ENCODE assay signal across 21 cellular contexts in genomic region chr2:184543832-184544231, GRCh38. TPM values are rescaled to one million over a fixed set of nuclear protein-coding genes. Genes with fewer than 3 reads are reported as not detected.
DNase-seq lines count a peak whose midpoint lies in the region; ATAC-seq, FAIRE-seq and TF ChIP-seq lines count a peak whose summit lies in the region.
"Had no signal": no experiment of that assay in that cellular context is flagged by ENCODE, and none has a peak within 500 bp of the region (broad histone marks: within the 10 kb centered on the region; RNA-seq: fewer than 3 reads in every experiment).

No MANE protein-coding gene starts in this region.

- H3K27me3 ChIP-seq in MM.1S (replicated peaks; ENCODE audit: insufficient read depth, low read length), result no peaks in the 10 kb centered on the region

- H3K9ac ChIP-seq in MM.1S (ENCODE audit: low read length), result no peak overlapping the region

- CTCF ChIA-PET in activated naive CD4-positive, alpha-beta T cell treated with anti-CD3 and anti-CD28 coated beads for 36 hours (lab: Charles Lee), result no interaction called here

- TF ChIP-seq POLR2A in H54 (IDR thresholded peaks at IDR 0.05; ENCODE audit: low read depth, low read length), result no peak

- ATAC-seq in naive thymus-derived CD8-positive, alpha-beta T cell, result no peak
- ATAC-seq: A549, GM23338, HepG2 had no signal

- H3K79me2 ChIP-seq in MM.1S (ENCODE audit: low read length), result no peaks in the 10 kb centered on the region

- H3F3A ChIP-seq in MM.1S (ENCODE audit: insufficient read depth, low read length), result no peaks in the 10 kb centered on the region

- H4K20me1 ChIP-seq in MM.1S (ENCODE audit: insufficient read depth, low read length), result no peaks in the 10 kb centered on the region

- H3K36me3 Mint-ChIP-seq in naive thymus-derived CD8-positive, alpha-beta T cell, result no peaks in the 10 kb centered on the region
- no peaks in the 10 kb centered on the region for H3K36me3 Mint-ChIP-seq in activated naive CD4-positive, alpha-beta T cell treated with anti-CD3 and anti-CD28 coated beads for 36 hours (ENCODE audit: low read depth)

- no peak overlapping the region for H3K27ac Mint-ChIP-seq in naive thymus-derived CD8-positive, alpha-beta T cell
- no peak overlapping the region for H3K27ac Mint-ChIP-seq in activated naive CD4-positive, alpha-beta T cell treated with anti-CD3 and anti-CD28 coated beads for 36 hours
- H3K27ac Mint-ChIP-seq: CD4-positive, alpha-beta T cell; GM23338; IgD-negative memory B cell had no signal

- no peak overlapping the region for H3K27ac ChIP-seq in MM.1S (ENCODE audit: low read length)
- H3K27ac ChIP-seq: A549, C4-2B had no signal

- no peak overlapping the region for H3K4me3 Mint-ChIP-seq in naive thymus-derived CD8-positive, alpha-beta T cell
- no peak overlapping the region for H3K4me3 Mint-ChIP-seq in activated naive CD4-positive, alpha-beta T cell treated with anti-CD3 and anti-CD28 coated beads for 36 hours
- H3K4me3 Mint-ChIP-seq: CD4-positive, alpha-beta T cell; GM23338; IgD-negative memory B cell had no signal

- H3K9me2 ChIP-seq in MM.1S (replicated peaks; ENCODE audit: insufficient read depth, low read length), result no peaks in the 10 kb centered on the region

- H3K4me3 ChIP-seq in MM.1S (ENCODE audit: low read length), result no peak overlapping the region
- H3K4me3 ChIP-seq: A549, GM23338 had no signal

- no peaks in the 10 kb centered on the region for H3K9me3 ChIP-seq in MM.1S (replicated peaks; ENCODE audit: insufficient read depth, low read length)
- H3K9me3 ChIP-seq: A549, Caco-2 had no signal

- H3K4me2 ChIP-seq in MM.1S (ENCODE audit: low read depth, low read length), result peak overlapping the region; percentile 38
- H3K4me2 ChIP-seq: A549, GM23338 had no signal

- H3K27me3 Mint-ChIP-seq in naive thymus-derived CD8-positive, alpha-beta T cell, result no peaks in the 10 kb centered on the region
- no peaks in the 10 kb centered on the region for H3K27me3 Mint-ChIP-seq in activated naive CD4-positive, alpha-beta T cell treated with anti-CD3 and anti-CD28 coated beads for 36 hours (ENCODE audit: low read depth)
- H3K27me3 Mint-ChIP-seq: CD4-positive, alpha-beta T cell; IgD-negative memory B cell had no signal

- POLR2A ChIA-PET in naive thymus-derived CD8-positive, alpha-beta T cell (lab: Charles Lee), result no interaction called here

- H3K36me3 ChIP-seq in MM.1S (replicated peaks; ENCODE audit: insufficient read depth, low read length), result no peaks in the 10 kb centered on the region

- no peaks in the 10 kb centered on the region for H3K4me1 Mint-ChIP-seq in naive thymus-derived CD8-positive, alpha-beta T cell
- H3K4me1 Mint-ChIP-seq in activated naive CD4-positive, alpha-beta T cell treated with anti-CD3 and anti-CD28 coated beads for 36 hours (ENCODE audit: low read depth), result no peaks in the 10 kb centered on the region
- H3K4me1 Mint-ChIP-seq: GM23338 had no signal

- peaks cover 8% of the 10 kb centered on the region for H3K4me1 ChIP-seq in MM.1S (ENCODE audit: low read length)
- H3K4me1 ChIP-seq: A549, Caco-2 had no signal

- intact Hi-C loops in posterior vena cava (cut with DNase I), result no loop called here
- intact Hi-C loops in activated naive CD4-positive, alpha-beta T cell treated with anti-CD3 and anti-CD28 coated beads for 36 hours (cut with micrococcal nuclease), result no loop called here

- H3K9me3 Mint-ChIP-seq in naive thymus-derived CD8-positive, alpha-beta T cell, result peaks cover 0 to 9% (median 2%) of the 10 kb centered on the region in 9 donors
- peaks cover 4% of the 10 kb centered on the region for H3K9me3 Mint-ChIP-seq in activated naive CD4-positive, alpha-beta T cell treated with anti-CD3 and anti-CD28 coated beads for 36 hours
- H3K9me3 Mint-ChIP-seq: CD4-positive, alpha-beta T cell had no signal

- peak; percentile 61 for FAIRE-seq in H54 (lab: Jason Lieb, UNC)
- FAIRE-seq: A549, GM19239, HepG2 had no signal

- peak overlapping the region; percentile 47; the same call in 1 of the 2 replicates for H2AFZ ChIP-seq in MM.1S (ENCODE audit: low read length)
- H2AFZ ChIP-seq: GM23338 had no signal

- TF ChIP-seq CTCF in MM.1S (IDR thresholded peaks at IDR 0.05; ENCODE audit: low read length), result no peak

- no peak for DNase-seq in H54 (ENCODE audit: insufficient read length, low spot score)
- peak; percentile 38 for DNase-seq in MM.1S
- DNase-seq in OCI-M1 (lab: John Stamatoyannopoulos, UW), result peak; percentile 40
- DNase-seq in naive thymus-derived CD8-positive, alpha-beta T cell, result no peak
- DNase-seq in SKM-1 (lab: John Stamatoyannopoulos, UW; ENCODE audit: unreplicated experiment), result no peak
- no peak for DNase-seq in posterior vena cava (ENCODE audit: low spot score)
- DNase-seq in activated naive CD4-positive, alpha-beta T cell treated with anti-CD3 and anti-CD28 coated beads for 36 hours, result no peak
- DNase-seq: AML-193; Caco-2; CD4-positive, alpha-beta T cell; DMS153; DMS79 treated with DMSO at 0.1 percent for 48 hours; GF-D8; H7; KBM-7 had no signal

RNA-seq across cellular contexts. Expression of gene ZNF804A, which starts 54.5 kb away (rescaled TPM):
- not detected for total RNA-seq in naive thymus-derived CD8-positive, alpha-beta T cell
- not detected for polyA plus RNA-seq in naive thymus-derived CD8-positive, alpha-beta T cell
- 1 to 10 TPM in 1 of 2 donors, under 1 TPM in 1; 0.76 to 1.2 TPM for total RNA-seq in posterior vena cava
- not detected for total RNA-seq in activated naive CD4-positive, alpha-beta T cell treated with anti-CD3 and anti-CD28 coated beads for 36 hours
- total RNA-seq: Caco-2; CD4-positive, alpha-beta T cell; GM23338 had no signal
- polyA plus RNA-seq: A549, GM23338 had no signal

Comparison
In these comparisons a context has a peak if more than half of its experiments do, and no peak if none do; other contexts are left out.
1. DNase-seq: peak in MM.1S (single experiment) and OCI-M1 (single experiment); none in H54 (single experiment), naive thymus-derived CD8-positive, alpha-beta T cell (0 of 10), SKM-1 (single experiment), posterior vena cava (single experiment) and activated naive CD4-positive, alpha-beta T cell treated with anti-CD3 and anti-CD28 coated beads for 36 hours (single experiment).